8 cellular contexts compared by ENCODE assay signal in genomic region chr16:21116148-21116693, GRCh38. TPM values are rescaled to one million over a fixed set of nuclear protein-coding genes. Genes with fewer than 3 reads are reported as not detected.
DNase-seq lines count a peak whose midpoint lies in the region; ATAC-seq and TF ChIP-seq lines count a peak whose summit lies in the region.

No MANE protein-coding gene starts in this region.

- peaks cover 6% of the 10 kb centered on the region for H3K4me1 Mint-ChIP-seq in activated T-helper 17 cell treated with anti-CD3 and anti-CD28 coated beads, Interleukin-2, amount 50 U/mL, for 72 hours

- H3K9me3 Mint-ChIP-seq in activated T-helper 17 cell treated with anti-CD3 and anti-CD28 coated beads, Interleukin-2, amount 50 U/mL, for 72 hours, result no peaks in the 10 kb centered on the region

- no peak overlapping the region for H3K27ac ChIP-seq in brain microvascular endothelial cell

- H3K36me3 Mint-ChIP-seq in activated T-helper 17 cell treated with anti-CD3 and anti-CD28 coated beads, Interleukin-2, amount 50 U/mL, for 72 hours (ENCODE audit: low read depth), result no peaks in the 10 kb centered on the region

- peak overlapping the region; percentile 67 for H3K4me3 Mint-ChIP-seq in activated T-helper 17 cell treated with anti-CD3 and anti-CD28 coated beads, Interleukin-2, amount 50 U/mL, for 72 hours

- H3K27ac Mint-ChIP-seq in activated T-helper 17 cell treated with anti-CD3 and anti-CD28 coated beads, Interleukin-2, amount 50 U/mL, for 72 hours, result peak overlapping the region; percentile 36

- in situ Hi-C loops in brain microvascular endothelial cell (cut with HindIII; ENCODE audit: low pct_ligation_motif_present, low sequenced_read_pairs), result no loop called here

- ATAC-seq in activated T-helper 17 cell treated with anti-CD3 and anti-CD28 coated beads, Interleukin-2, amount 50 U/mL, for 72 hours (replicated peaks), result peak; percentile 43
- ATAC-seq in GM19328 (IDR thresholded peaks at IDR 0.05; ENCODE audit: unreplicated experiment), result no peak

- no peaks in the 10 kb centered on the region for H3K27me3 ChIP-seq in brain microvascular endothelial cell (replicated peaks)

- DNase-seq in GF-D8 (lab: John Stamatoyannopoulos, UW), result peak; percentile 92
- DNase-seq in M059J (ENCODE audit: low read depth), result peak; percentile 10
- peak; percentile 5 for DNase-seq in myocyte (ENCODE audit: low read depth)
- DNase-seq in AG08395 (ENCODE audit: low spot score), result no peak
- DNase-seq in brain microvascular endothelial cell, result no peak
- no peak for DNase-seq in islet precursor cell

- no peaks in the 10 kb centered on the region for H3K27me3 Mint-ChIP-seq in activated T-helper 17 cell treated with anti-CD3 and anti-CD28 coated beads, Interleukin-2, amount 50 U/mL, for 72 hours

- no peak for TF ChIP-seq CTCF in brain microvascular endothelial cell (IDR thresholded peaks at IDR 0.05; ENCODE audit: low read depth, low read length, missing control alignments)

- no peaks in the 10 kb centered on the region for H3K36me3 ChIP-seq in brain microvascular endothelial cell (replicated peaks)

- H3K4me3 ChIP-seq in brain microvascular endothelial cell (ENCODE audit: low read depth, low read length), result no peak overlapping the region

RNA-seq across cellular contexts. Expression of gene DNAH3, which starts 34.4 kb away (rescaled TPM):
- total RNA-seq in M059J (2014; rRNA removed; shearing (Covaris generic)), result 0.02 TPM in 1 of 2 replicates, not detected in the other
- total RNA-seq in activated T-helper 17 cell treated with anti-CD3 and anti-CD28 coated beads, Interleukin-2, amount 50 U/mL, for 72 hours, result under 1 TPM; 0.11 TPM
- total RNA-seq in myocyte, result 0.03 and 0.05 TPM in 2 replicates
- 0.04 TPM for polyA plus RNA-seq in myocyte (2012)

RNA-seq across cellular contexts. Expression of gene LDAF1, which starts 42.3 kb away (rescaled TPM):
- 6.0 and 10.9 TPM in 2 replicates for total RNA-seq in M059J (2014; rRNA removed; shearing (Covaris generic))
- 10 to 100 TPM; 13.3 to 15.8 TPM for total RNA-seq in activated T-helper 17 cell treated with anti-CD3 and anti-CD28 coated beads, Interleukin-2, amount 50 U/mL, for 72 hours
- 8.0 and 9.5 TPM in 2 replicates for total RNA-seq in myocyte
- 22.3 TPM for polyA plus RNA-seq in myocyte (2012)

Comparison
In these comparisons a context has a peak if more than half of its experiments do, and no peak if none do; other contexts are left out.
1. DNase-seq: peak in GF-D8 (single experiment), M059J (single experiment) and myocyte (single experiment); none in AG08395 (single experiment), brain microvascular endothelial cell (single experiment) and islet precursor cell (single experiment).